13 cellular contexts compared by ENCODE assay signal in the genomic region with DNA sequence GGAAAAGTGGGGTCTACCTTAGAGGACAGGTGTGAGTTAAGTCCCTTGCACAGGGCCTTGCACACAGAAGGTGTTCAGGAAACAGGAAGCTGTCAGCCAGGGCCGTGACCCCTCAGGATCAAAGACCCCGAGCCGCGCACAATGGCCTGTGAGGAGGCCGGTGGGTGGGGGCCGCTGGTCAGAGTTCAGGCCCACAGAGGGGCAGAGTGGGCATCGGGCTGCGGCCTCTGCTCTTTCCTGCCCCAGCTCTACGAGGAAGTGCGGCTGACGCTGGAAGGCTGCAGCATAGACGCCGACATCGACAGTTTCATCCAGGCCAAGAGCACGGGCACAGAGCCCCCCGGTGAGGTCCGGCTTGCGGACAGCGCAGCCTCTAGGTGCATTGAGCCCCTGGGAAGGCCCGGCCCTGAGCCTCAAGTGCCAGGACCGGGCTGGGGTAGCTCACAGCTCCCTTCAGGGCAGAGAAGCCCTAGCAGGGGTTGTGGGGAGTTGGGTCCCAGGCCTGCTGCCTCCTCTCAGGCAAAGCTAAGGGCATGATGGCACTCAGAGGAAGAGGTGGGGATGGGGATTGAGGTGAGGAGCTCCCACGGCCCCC. TPM values are rescaled to one million over a fixed set of nuclear protein-coding genes. Genes with fewer than 3 reads are reported as not detected.
A peak's percentile ranks its signal among the peaks of the same experiment; 100 is the strongest.
DNase-seq lines count a peak whose midpoint lies in the region; ATAC-seq and TF ChIP-seq lines count a peak whose summit lies in the region.
"Had no signal": no experiment of that assay in that cellular context is flagged by ENCODE, and none has a peak within 500 bp of the region (broad histone marks: within the 10 kb centered on the region; RNA-seq: fewer than 3 reads in every experiment).

No MANE protein-coding gene starts in this region.

- peak overlapping the region; percentile 61 for H3K27ac Mint-ChIP-seq in central memory CD8-positive, alpha-beta T cell (ENCODE audit: low read depth)

- H3K27ac ChIP-seq in neuronal stem cell (replicated peaks; ENCODE audit: low read length), result no peak overlapping the region
- no peak overlapping the region for H3K27ac ChIP-seq in uterus

- no peak overlapping the region for H2AFZ ChIP-seq in neuronal stem cell (ENCODE audit: low read length)

- peaks cover 3% of the 10 kb centered on the region for H3K79me1 ChIP-seq in neuronal stem cell (ENCODE audit: low read depth, low read length)

- TF ChIP-seq CTCF in uterus (IDR thresholded peaks at IDR 0.05), result no peak

- peaks cover 12% of the 10 kb centered on the region for H3K4me1 Mint-ChIP-seq in central memory CD8-positive, alpha-beta T cell

- no peaks in the 10 kb centered on the region for H3K27me3 Mint-ChIP-seq in central memory CD8-positive, alpha-beta T cell

- no peak overlapping the region for H3K14ac ChIP-seq in neuronal stem cell (ENCODE audit: low read length)

- peaks cover 20% of the 10 kb centered on the region for H3K36me3 Mint-ChIP-seq in central memory CD8-positive, alpha-beta T cell (ENCODE audit: insufficient read depth)

- no peak overlapping the region for H3K4ac ChIP-seq in neuronal stem cell (ENCODE audit: low read length)

- H2BK12ac ChIP-seq in neuronal stem cell (ENCODE audit: low read length), result no peak overlapping the region

- peaks cover 24 to 38% of the 10 kb centered on the region in 2 donors for H3K4me1 ChIP-seq in neuronal stem cell (ENCODE audit: control insufficient read depth in 2 of 2, insufficient read depth in 1 of 2, low read depth in 1 of 2, low read length in 2 of 2)
- H3K4me1 ChIP-seq in uterus, result no peaks in the 10 kb centered on the region

- peak; percentile 1 for DNase-seq in stimulated activated CD4-positive, alpha-beta T cell treated with anti-CD3 and anti-CD28 coated beads, Interleukin-15, amount 100 ng/mL, for 24 hours
- DNase-seq in stimulated activated CD4-positive, alpha-beta T cell treated with anti-CD3 and anti-CD28 coated beads, Interleukin-12 subunit alpha, Interleukin-12 subunit beta, amount 100 ng/mL, for 4 hours, result no peak
- DNase-seq in central memory CD8-positive, alpha-beta T cell (ENCODE audit: low spot score in 2 of 2), result peak in 1 of 2 donors; percentile 10
- DNase-seq in neuronal stem cell (ENCODE audit: low spot score) (no peak), uterus (peak; percentile 12 to 13), cerebellar nuclear complex (lab: John Stamatoyannopoulos, UW) (no peak), amniotic stem cell (lab: John Stamatoyannopoulos, UW) (no peak)
- DNase-seq: activated CD4-positive, alpha-beta T cell treated with anti-CD3 and anti-CD28 coated beads, Interleukin-2, amount 50 U/mL, for 1 hour; foreskin fibroblast; stimulated activated naive CD4-positive, alpha-beta T cell treated with Interleukin-2 at 50 U/mL for 16 hours had no signal

- no peak overlapping the region for H3K4me3 Mint-ChIP-seq in central memory CD8-positive, alpha-beta T cell

- H3K4me3 ChIP-seq in neuronal stem cell (ENCODE audit: low read length in 2 of 2) (no peak overlapping the region), uterus (no peak overlapping the region)

- intact Hi-C loops in uterus (cut with DNase I; ENCODE audit: low total_unique reads), result no loop called here

- no peaks in the 10 kb centered on the region for H3K9me3 Mint-ChIP-seq in central memory CD8-positive, alpha-beta T cell

- peak overlapping the region; percentile 41 for H2AK5ac ChIP-seq in neuronal stem cell (ENCODE audit: low read depth, low read length)

- no peak for ATAC-seq in central memory CD8-positive, alpha-beta T cell (replicated peaks; ENCODE audit: extremely low read depth, poor library complexity, severe bottlenecking)
- no peak for ATAC-seq in GM18502 (IDR thresholded peaks at IDR 0.05; ENCODE audit: poor library complexity, unreplicated experiment)

- H3K18ac ChIP-seq in neuronal stem cell (ENCODE audit: low read length), result peak overlapping the region; percentile 65

- TF ChIP-seq POLR2A in uterus (IDR thresholded peaks at IDR 0.05), result no peak

- peaks cover 0 to 5% (median 4%) of the 10 kb centered on the region in 3 experiments for H3K27me3 ChIP-seq in neuronal stem cell (ENCODE audit: control insufficient read depth in 3 of 3, insufficient read depth in 3 of 3, low read depth in 1 of 3, low read length in 3 of 3)
- no peaks in the 10 kb centered on the region for H3K27me3 ChIP-seq in uterus

- no peak overlapping the region for H3K9ac ChIP-seq in neuronal stem cell (ENCODE audit: low read depth, low read length, poor library complexity)

- peak overlapping the region; percentile 59 for H2BK15ac ChIP-seq in neuronal stem cell (ENCODE audit: low read length)

- no peaks in the 10 kb centered on the region for H3K9me3 ChIP-seq in neuronal stem cell (replicated peaks in 1 of 2; ENCODE audit: control insufficient read depth in 2 of 2, insufficient read depth in 1 of 2, low read depth in 1 of 2, low read length in 2 of 2)
- no peaks in the 10 kb centered on the region for H3K9me3 ChIP-seq in uterus

- H3K4me2 ChIP-seq in neuronal stem cell (ENCODE audit: insufficient read depth, low read length, poor library complexity, severe bottlenecking), result no peak overlapping the region

- peak overlapping the region; percentile 64 for H2BK120ac ChIP-seq in neuronal stem cell (ENCODE audit: low read depth, low read length)

- no peak overlapping the region for H4K91ac ChIP-seq in neuronal stem cell (ENCODE audit: low read depth, low read length, poor library complexity)

- no CpG with 5 or more reads among the region's 22 CpGs for WGBS in neuronal stem cell (ENCODE audit: extremely low coverage in 2 of 2, insufficient read length in 2 of 2, insufficient replicate concordance in 1 of 2), 2 donors

- H3K23ac ChIP-seq in neuronal stem cell (ENCODE audit: low read depth, low read length, poor library complexity), result no peak overlapping the region

- H2BK5ac ChIP-seq in neuronal stem cell (ENCODE audit: low read length), result peak overlapping the region; percentile 32

- no peak overlapping the region for H4K8ac ChIP-seq in neuronal stem cell (ENCODE audit: low read depth, low read length)

- peaks cover 11 to 20% of the 10 kb centered on the region in 2 donors for H3K36me3 ChIP-seq in neuronal stem cell (replicated peaks in 1 of 2; ENCODE audit: control insufficient read depth in 2 of 2, insufficient read depth in 2 of 2, low read length in 2 of 2)
- no peaks in the 10 kb centered on the region for H3K36me3 ChIP-seq in uterus

RNA-seq across cellular contexts. Expression of a gene that starts 37.2 kb away (rescaled TPM):
- 2.0 TPM for polyA plus RNA-seq in neuronal stem cell (2013, experiment 1 of 2)
- 1.8 TPM for polyA plus RNA-seq in neuronal stem cell (2013, experiment 2 of 2)
- 1 to 10 TPM in 3 of 4 donors, not detected in 1; 1.3 to 10.0 (median 4.7) TPM for total RNA-seq in uterus
- total RNA-seq: M059J had no signal
- polyA plus RNA-seq: neural cell had no signal

RNA-seq across cellular contexts. Expression of a gene that starts 38.8 kb away (rescaled TPM):
- 251 TPM for polyA plus RNA-seq in neuronal stem cell (2013, experiment 1 of 2)
- 239 TPM for polyA plus RNA-seq in neuronal stem cell (2013, experiment 2 of 2)
- total RNA-seq in uterus, result 100 to 1,000 TPM in 2 of 4 donors, 10 to 100 TPM in 2; 62.0 to 446 (median 114) TPM

Comparison
In these comparisons a context has a peak if more than half of its experiments do, and no peak if none do; other contexts are left out.
1. DNase-seq: peak in stimulated activated CD4-positive, alpha-beta T cell treated with anti-CD3 and anti-CD28 coated beads, Interleukin-15, amount 100 ng/mL, for 24 hours (single experiment) and uterus (2 of 2); none in stimulated activated CD4-positive, alpha-beta T cell treated with anti-CD3 and anti-CD28 coated beads, Interleukin-12 subunit alpha, Interleukin-12 subunit beta, amount 100 ng/mL, for 4 hours (single experiment), neuronal stem cell (single experiment), cerebellar nuclear complex (0 of 2) and amniotic stem cell (single experiment).